1 cellular context compared by ENCODE assay signal in the genomic region with DNA sequence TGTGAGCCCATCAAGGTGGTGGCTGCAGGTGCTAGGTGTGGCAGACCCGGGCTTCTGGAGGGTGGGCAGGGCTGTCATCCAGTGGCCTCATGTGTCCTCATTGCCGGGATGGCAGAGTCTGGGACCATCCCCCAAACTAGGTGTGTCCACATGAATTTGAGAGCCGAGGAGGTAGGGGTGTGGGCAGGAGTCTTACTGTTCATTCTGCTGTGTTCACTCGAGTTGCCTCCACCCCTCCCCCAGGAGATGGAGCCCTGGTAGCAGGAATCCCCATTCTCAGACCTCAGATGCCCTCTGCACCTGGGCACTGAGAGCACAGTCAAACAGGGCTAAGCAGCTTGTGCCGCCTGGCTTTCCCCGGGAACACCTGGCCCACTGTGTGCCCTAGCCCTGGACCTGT.
TF ChIP-seq lines count a peak whose summit lies in the region.

No MANE protein-coding gene starts in this region.

TF ChIP-seq in HepG2, 621 proteins besides CTCF, POLR2A, EP300 and RAD21 (continued from another document):
- TF ChIP-seq GPN1 (CRISPR knock-in tag; IDR thresholded peaks at IDR 0.05; ENCODE audit: borderline replicate concordance) (no peak), CENPX (CRISPR knock-in tag; IDR thresholded peaks at IDR 0.05) (no peak), ZNF607 (CRISPR knock-in tag; IDR thresholded peaks at IDR 0.05; ENCODE audit: borderline replicate concordance) (no peak)
- TF ChIP-seq, protein P1, sequence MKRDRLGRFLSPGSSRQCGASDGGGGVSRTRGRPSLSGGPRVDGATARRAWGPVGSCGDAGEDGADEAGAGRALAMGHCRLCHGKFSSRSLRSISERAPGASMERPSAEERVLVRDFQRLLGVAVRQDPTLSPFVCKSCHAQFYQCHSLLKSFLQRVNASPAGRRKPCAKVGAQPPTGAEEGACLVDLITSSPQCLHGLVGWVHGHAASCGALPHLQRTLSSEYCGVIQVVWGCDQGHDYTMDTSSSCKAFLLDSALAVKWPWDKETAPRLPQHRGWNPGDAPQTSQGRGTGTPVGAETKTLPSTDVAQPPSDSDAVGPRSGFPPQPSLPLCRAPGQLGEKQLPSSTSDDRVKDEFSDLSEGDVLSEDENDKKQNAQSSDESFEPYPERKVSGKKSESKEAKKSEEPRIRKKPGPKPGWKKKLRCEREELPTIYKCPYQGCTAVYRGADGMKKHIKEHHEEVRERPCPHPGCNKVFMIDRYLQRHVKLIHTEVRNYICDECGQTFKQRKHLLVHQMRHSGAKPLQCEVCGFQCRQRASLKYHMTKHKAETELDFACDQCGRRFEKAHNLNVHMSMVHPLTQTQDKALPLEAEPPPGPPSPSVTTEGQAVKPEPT (CRISPR knock-in tag; IDR thresholded peaks at IDR 0.05; ENCODE audit: low read depth): no peak
- TF ChIP-seq, protein P2, sequence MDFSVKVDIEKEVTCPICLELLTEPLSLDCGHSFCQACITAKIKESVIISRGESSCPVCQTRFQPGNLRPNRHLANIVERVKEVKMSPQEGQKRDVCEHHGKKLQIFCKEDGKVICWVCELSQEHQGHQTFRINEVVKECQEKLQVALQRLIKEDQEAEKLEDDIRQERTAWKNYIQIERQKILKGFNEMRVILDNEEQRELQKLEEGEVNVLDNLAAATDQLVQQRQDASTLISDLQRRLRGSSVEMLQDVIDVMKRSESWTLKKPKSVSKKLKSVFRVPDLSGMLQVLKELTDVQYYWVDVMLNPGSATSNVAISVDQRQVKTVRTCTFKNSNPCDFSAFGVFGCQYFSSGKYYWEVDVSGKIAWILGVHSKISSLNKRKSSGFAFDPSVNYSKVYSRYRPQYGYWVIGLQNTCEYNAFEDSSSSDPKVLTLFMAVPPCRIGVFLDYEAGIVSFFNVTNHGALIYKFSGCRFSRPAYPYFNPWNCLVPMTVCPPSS (IDR thresholded peaks at IDR 0.05): no peak
